In the genomic region with DNA sequence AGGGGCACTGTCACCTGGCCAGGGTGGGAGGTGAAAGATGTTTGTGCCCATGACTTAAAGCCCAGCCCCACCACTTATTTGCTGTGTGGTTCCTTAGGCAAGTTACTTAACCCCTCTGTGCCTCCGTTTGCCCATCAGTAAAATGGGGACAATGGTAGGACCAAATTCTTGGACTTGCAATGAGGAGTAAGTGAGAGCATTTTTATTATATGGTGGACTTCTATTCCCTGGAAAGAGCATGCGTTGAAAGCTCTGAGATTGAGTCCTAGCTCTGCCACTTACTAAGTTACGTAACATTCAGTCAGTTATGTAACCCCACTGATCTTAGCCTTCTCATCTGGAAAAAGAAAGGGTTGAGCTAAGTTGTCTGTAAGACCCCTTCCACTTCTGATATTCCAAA, we compare ENCODE assay signal across 11 cellular contexts. TPM values are rescaled to one million over a fixed set of nuclear protein-coding genes. Genes with fewer than 3 reads are reported as not detected.
DNase-seq lines count a peak whose midpoint lies in the region; ATAC-seq, FAIRE-seq and TF ChIP-seq lines count a peak whose summit lies in the region.
"Had no signal": no experiment of that assay in that cellular context is flagged by ENCODE, and none has a peak within 500 bp of the region (broad histone marks: within the 10 kb centered on the region; RNA-seq: fewer than 3 reads in every experiment).

No MANE protein-coding gene starts in this region.

- peaks cover 0 to 15% (median 0%) of the 10 kb centered on the region in 11 experiments; a peak in 6 of 22 replicates for H3K27me3 ChIP-seq in BLaER1 treated with 17β-estradiol and CSF1 and Interleukin-3, amounts not matched to agents 10 nM and 100 nM
- H3K27me3 ChIP-seq in naive thymus-derived CD4-positive, alpha-beta T cell (ENCODE audit: control insufficient read depth in 2 of 2, insufficient read depth in 2 of 2, low read length in 2 of 2): no peaks in the 10 kb centered on the region
- no peaks in the 10 kb centered on the region for H3K27me3 ChIP-seq in H7 (ENCODE audit: control insufficient read depth, insufficient read depth, low read length)
- H3K27me3 ChIP-seq: hepatocyte had no signal

- H3K36me3 ChIP-seq in BLaER1 treated with 17β-estradiol and CSF1 and Interleukin-3, amounts not matched to agents 10 nM and 100 nM: peaks cover 0 to 86% (median 50%) of the 10 kb centered on the region in 11 experiments; a peak in 13 of 22 replicates
- H3K36me3 ChIP-seq in KOPT-K1 (ENCODE audit: insufficient read depth, low read length) (peaks cover 30% of the 10 kb centered on the region), H7 (replicated peaks; ENCODE audit: control insufficient read depth, insufficient read depth, low read length) (no peaks in the 10 kb centered on the region)
- H3K36me3 ChIP-seq in naive thymus-derived CD4-positive, alpha-beta T cell (ENCODE audit: control insufficient read depth in 2 of 3, insufficient read depth in 3 of 3, low read length in 3 of 3): peaks cover 10 to 52% (median 26%) of the 10 kb centered on the region in 3 experiments

- POLR2A ChIA-PET in activated naive CD8-positive, alpha-beta T cell treated with anti-CD3 and anti-CD28 coated beads, Interleukin-2, amount 10 ng/mL, durations not matched to agents 7 days and 5 days (lab: Charles Lee): interaction anchor here (1.0 to 14.9 kb wide), 3 partner anchors 15 to 28 kb away, joined by 3 to 341 read pairs (median 25); partner anchors contain the start of gene VSIR
- POLR2A ChIA-PET in naive thymus-derived CD4-positive, alpha-beta T cell (lab: Charles Lee): interaction anchor here (0.5 to 26.0 kb wide), 5 partner anchors 8 to 435 kb away, joined by 3 to 863 read pairs (median 102); partner anchors contain the start of gene VSIR

- H3K9ac ChIP-seq in BLaER1 treated with 17β-estradiol and CSF1 and Interleukin-3, amounts not matched to agents 10 nM and 100 nM: peak overlapping the region in 9 of 11 experiments; percentile 7 to 91 (median 51); a peak in 12 of 22 replicates

- no peak overlapping the region for H3K4me3 Mint-ChIP-seq in activated naive CD8-positive, alpha-beta T cell treated with anti-CD3 and anti-CD28 coated beads, Interleukin-2, amount 10 ng/mL, durations not matched to agents 7 days and 5 days
- H3K4me3 Mint-ChIP-seq in naive thymus-derived CD4-positive, alpha-beta T cell: peak overlapping the region in 8 of 10 donors; percentile 8 to 90 (median 62)
- H3K4me3 Mint-ChIP-seq: brain had no signal

- peak overlapping the region; percentile 91 for H3K27ac Mint-ChIP-seq in activated naive CD8-positive, alpha-beta T cell treated with anti-CD3 and anti-CD28 coated beads, Interleukin-2, amount 10 ng/mL, durations not matched to agents 7 days and 5 days
- H3K27ac Mint-ChIP-seq in naive thymus-derived CD4-positive, alpha-beta T cell: peak overlapping the region; percentile 66 to 99 (median 96)

- TF ChIP-seq POLR2A in GM12891 (IDR thresholded peaks at IDR 0.05; ENCODE audit: low read depth, low read length) (no peak), GM18505 (IDR thresholded peaks at IDR 0.05; ENCODE audit: borderline replicate concordance, extremely low read depth, insufficient read depth, insufficient read length) (no peak)

- H3K4me2 ChIP-seq in BLaER1 treated with 17β-estradiol and CSF1 and Interleukin-3, amounts not matched to agents 10 nM and 100 nM: peak overlapping the region; percentile 86 to 99 (median 95)
- H3K4me2 ChIP-seq: hepatocyte had no signal

- peaks cover 84% of the 10 kb centered on the region for H3K4me1 Mint-ChIP-seq in activated naive CD8-positive, alpha-beta T cell treated with anti-CD3 and anti-CD28 coated beads, Interleukin-2, amount 10 ng/mL, durations not matched to agents 7 days and 5 days
- peaks cover 75 to 97% (median 89%) of the 10 kb centered on the region in 7 donors for H3K4me1 Mint-ChIP-seq in naive thymus-derived CD4-positive, alpha-beta T cell

- H3K4me3 ChIP-seq in BLaER1 treated with 17β-estradiol and CSF1 and Interleukin-3, amounts not matched to agents 10 nM and 100 nM: peak overlapping the region in 4 of 10 experiments; percentile 14 to 52 (median 41); a peak in 4 of 20 replicates
- H3K4me3 ChIP-seq in naive thymus-derived CD4-positive, alpha-beta T cell (ENCODE audit: low read length): no peak overlapping the region
- no peak overlapping the region for H3K4me3 ChIP-seq in H7 (ENCODE audit: insufficient read depth, low read depth, low read length)
- H3K4me3 ChIP-seq: hepatocyte had no signal

- no peaks in the 10 kb centered on the region for H3K9me3 Mint-ChIP-seq in activated naive CD8-positive, alpha-beta T cell treated with anti-CD3 and anti-CD28 coated beads, Interleukin-2, amount 10 ng/mL, durations not matched to agents 7 days and 5 days
- H3K9me3 Mint-ChIP-seq in naive thymus-derived CD4-positive, alpha-beta T cell: peaks cover 0 to 1% (median 0%) of the 10 kb centered on the region in 11 donors

- intact Hi-C loops in naive thymus-derived CD4-positive, alpha-beta T cell (cut with micrococcal nuclease): no loop called here

- H3K36me3 Mint-ChIP-seq in activated naive CD8-positive, alpha-beta T cell treated with anti-CD3 and anti-CD28 coated beads, Interleukin-2, amount 10 ng/mL, durations not matched to agents 7 days and 5 days: peaks cover 41% of the 10 kb centered on the region
- peaks cover 6 to 66% (median 35%) of the 10 kb centered on the region in 5 donors for H3K36me3 Mint-ChIP-seq in naive thymus-derived CD4-positive, alpha-beta T cell
- H3K36me3 Mint-ChIP-seq: brain had no signal

- no peak for FAIRE-seq in GM12891 (lab: Jason Lieb, UNC)

- H3K9me3 ChIP-seq in BLaER1 treated with 17β-estradiol and CSF1 and Interleukin-3, amounts not matched to agents 10 nM and 100 nM (replicated peaks in 1 of 11): no peaks in the 10 kb centered on the region
- H3K9me3 ChIP-seq in KOPT-K1 (ENCODE audit: insufficient read depth, low read length, poor library complexity, severe bottlenecking): no peaks in the 10 kb centered on the region
- H3K9me3 ChIP-seq in naive thymus-derived CD4-positive, alpha-beta T cell (ENCODE audit: control insufficient read depth in 2 of 3, low read length in 3 of 3): no peaks in the 10 kb centered on the region

- ATAC-seq in activated naive CD8-positive, alpha-beta T cell treated with anti-CD3 and anti-CD28 coated beads, Interleukin-2, amount 10 ng/mL, durations not matched to agents 7 days and 5 days (ENCODE audit: low read depth): no peak
- ATAC-seq in naive thymus-derived CD4-positive, alpha-beta T cell: no peak
- no peak for ATAC-seq in GM18505 (IDR thresholded peaks at IDR 0.05; ENCODE audit: unreplicated experiment)

- H3K27me3 Mint-ChIP-seq in activated naive CD8-positive, alpha-beta T cell treated with anti-CD3 and anti-CD28 coated beads, Interleukin-2, amount 10 ng/mL, durations not matched to agents 7 days and 5 days: no peaks in the 10 kb centered on the region
- H3K27me3 Mint-ChIP-seq in naive thymus-derived CD4-positive, alpha-beta T cell: no peaks in the 10 kb centered on the region
- H3K27me3 Mint-ChIP-seq: brain had no signal

- no peak for DNase-seq in activated naive CD8-positive, alpha-beta T cell treated with anti-CD3 and anti-CD28 coated beads, Interleukin-2, amount 10 ng/mL, durations not matched to agents 7 days and 5 days
- no peak for DNase-seq in naive thymus-derived CD4-positive, alpha-beta T cell
- no peak for DNase-seq in GM12891 (ENCODE audit: insufficient read length, low spot score)
- DNase-seq in H7: no peak
- DNase-seq in NCI-H1417 (lab: John Stamatoyannopoulos, UW): no peak
- DNase-seq: NCI-H146 had no signal

- H4K20me1 ChIP-seq in BLaER1 treated with 17β-estradiol and CSF1 and Interleukin-3, amounts not matched to agents 10 nM and 100 nM: peaks cover 0 to 11% (median 0%) of the 10 kb centered on the region in 11 experiments; a peak in 4 of 22 replicates

- peak overlapping the region in 9 of 11 experiments; percentile 58 to 100 (median 99); a peak in 17 of 22 replicates for H3K27ac ChIP-seq in BLaER1 treated with 17β-estradiol and CSF1 and Interleukin-3, amounts not matched to agents 10 nM and 100 nM
- H3K27ac ChIP-seq in KOPT-K1 (ENCODE audit: low read depth, low read length, poor library complexity, severe bottlenecking): peak overlapping the region; percentile 100
- H3K27ac ChIP-seq in naive thymus-derived CD4-positive, alpha-beta T cell (ENCODE audit: low read depth, low read length): peak overlapping the region; percentile 74
- H3K27ac ChIP-seq: hepatocyte had no signal

- CTCF ChIA-PET in naive thymus-derived CD4-positive, alpha-beta T cell (lab: Charles Lee): interaction anchor here (1.5 to 5.0 kb wide), 2 partner anchors 21 to 28 kb away, joined by 4 to 31 read pairs; no protein-coding TSS in a partner anchor

- peaks cover 87 to 100% (median 97%) of the 10 kb centered on the region in 10 experiments for H3K4me1 ChIP-seq in BLaER1 treated with 17β-estradiol and CSF1 and Interleukin-3, amounts not matched to agents 10 nM and 100 nM
- peaks cover 84 to 93% of the 10 kb centered on the region in 2 donors for H3K4me1 ChIP-seq in naive thymus-derived CD4-positive, alpha-beta T cell (ENCODE audit: control insufficient read depth in 2 of 2, insufficient read depth in 2 of 2, low read length in 2 of 2)

TF ChIP-seq in GM12891, 5 proteins besides CTCF, POLR2A, EP300 and RAD21:
- TF ChIP-seq POLR2AphosphoS5 (IDR thresholded peaks at IDR 0.05; ENCODE audit: low read depth, low read length): no peak
- TF ChIP-seq TAF1 (IDR thresholded peaks at IDR 0.05; ENCODE audit: low read depth, low read length): no peak

RNA-seq across cellular contexts. Expression of gene VSIR, which starts 18.8 kb away (rescaled TPM):
- 100 to 1,000 TPM; 124 to 125 TPM for total RNA-seq in activated naive CD8-positive, alpha-beta T cell treated with anti-CD3 and anti-CD28 coated beads, Interleukin-2, amount 10 ng/mL, durations not matched to agents 7 days and 5 days
- total RNA-seq in naive thymus-derived CD4-positive, alpha-beta T cell: 100 to 1,000 TPM in 3 of 5 experiments, 10 to 100 TPM in 2; 91.1 to 271 (median 101) TPM
- 100 to 1,000 TPM; 220 to 300 TPM for polyA plus RNA-seq in naive thymus-derived CD4-positive, alpha-beta T cell
- 3.8 TPM for polyA plus RNA-seq in GM12891 (2012; ENCODE audit: low read depth, missing spikeins)
- total RNA-seq in H7 (2014; rRNA removed; shearing (Covaris generic)): 0.04 and 0.31 TPM in 2 replicates

RNA-seq across cellular contexts. Expression of gene C10orf105, which starts 35.0 kb away (rescaled TPM):
- under 1 TPM; 0.17 to 0.30 TPM for total RNA-seq in activated naive CD8-positive, alpha-beta T cell treated with anti-CD3 and anti-CD28 coated beads, Interleukin-2, amount 10 ng/mL, durations not matched to agents 7 days and 5 days
- 1 to 10 TPM in 1 of 5 experiments, under 1 TPM in 4; 0.13 to 1.0 (median 0.19) TPM for total RNA-seq in naive thymus-derived CD4-positive, alpha-beta T cell
- not detected for polyA plus RNA-seq in naive thymus-derived CD4-positive, alpha-beta T cell
- polyA plus RNA-seq in GM12891 (2012; ENCODE audit: low read depth, missing spikeins): 0.04 TPM
- total RNA-seq in H7 (2014; rRNA removed; shearing (Covaris generic)): 0.17 and 0.18 TPM in 2 replicates
- total RNA-seq: hepatocyte had no signal
- polyA plus RNA-seq: hepatocyte had no signal

Comparison
In these comparisons a context has a peak if more than half of its experiments do, and no peak if none do; other contexts are left out.
1. RNA of gene VSIR, which starts 18.8 kb away (total RNA-seq): 124 to 125 TPM in activated naive CD8-positive, alpha-beta T cell treated with anti-CD3 and anti-CD28 coated beads, Interleukin-2, amount 10 ng/mL, durations not matched to agents 7 days and 5 days and 91.1 to 271 TPM in naive thymus-derived CD4-positive, alpha-beta T cell; 0.04 to 0.31 TPM in H7; every median in the first group is over 10 times any median in the second.
2. Peak in every context shown above with its lines, with median percentiles within 50 percentile points of each other: H3K27ac ChIP-seq.